Comparison of ENCODE assay signal across 8 cellular contexts in the genomic region with DNA sequence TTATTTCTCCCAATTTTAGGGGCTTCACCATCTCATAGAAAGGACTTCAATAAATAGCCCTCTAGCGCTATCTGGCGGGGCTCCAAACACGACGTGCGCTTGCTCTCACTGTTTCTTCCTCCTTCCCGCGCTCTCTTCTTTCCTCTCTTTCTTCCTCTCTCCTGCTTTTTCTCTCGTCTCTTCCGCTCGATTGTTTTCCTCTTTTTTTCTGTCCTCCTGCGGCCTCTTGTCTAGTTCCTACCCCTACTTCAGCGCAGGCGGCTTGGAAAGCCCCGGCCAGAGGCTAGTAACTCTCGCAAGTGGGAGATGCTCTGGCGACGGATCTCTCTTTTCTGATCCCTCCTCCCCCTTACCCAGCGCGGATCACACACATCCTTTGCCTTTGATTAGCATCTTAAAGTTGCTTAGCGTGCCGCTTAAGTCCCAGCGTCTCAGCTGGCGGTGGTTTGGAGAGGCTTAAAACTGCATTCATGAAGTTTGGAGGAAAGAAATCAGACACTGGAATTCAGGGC. TPM values are rescaled to one million over a fixed set of nuclear protein-coding genes. Genes with fewer than 3 reads are reported as not detected.
DNase-seq lines count a peak whose midpoint lies in the region; ATAC-seq and TF ChIP-seq lines count a peak whose summit lies in the region.

No MANE protein-coding gene starts in this region.

- H3K4me1 Mint-ChIP-seq in activated naive CD8-positive, alpha-beta T cell treated with anti-CD3 and anti-CD28 coated beads, Interleukin-2, amount 10 ng/mL, durations not matched to agents 7 days and 5 days: peaks cover 10% of the 10 kb centered on the region
- H3K4me1 Mint-ChIP-seq in activated naive CD8-positive, alpha-beta T cell treated with anti-CD3 and anti-CD28 coated beads, Interleukin-2, amount 50 U/mL, for 24 hours: peaks cover 17% of the 10 kb centered on the region
- H3K4me1 Mint-ChIP-seq in CD8-positive, alpha-beta T cell (ENCODE audit: low read depth): peaks cover 28% of the 10 kb centered on the region

- H3K36me3 Mint-ChIP-seq in activated naive CD8-positive, alpha-beta T cell treated with anti-CD3 and anti-CD28 coated beads, Interleukin-2, amount 10 ng/mL, durations not matched to agents 7 days and 5 days: no peaks in the 10 kb centered on the region
- H3K36me3 Mint-ChIP-seq in activated naive CD8-positive, alpha-beta T cell treated with anti-CD3 and anti-CD28 coated beads, Interleukin-2, amount 50 U/mL, for 24 hours (ENCODE audit: low read depth): peaks cover 8% of the 10 kb centered on the region
- H3K36me3 Mint-ChIP-seq in CD8-positive, alpha-beta T cell: no peaks in the 10 kb centered on the region

- POLR2A ChIA-PET in activated naive CD8-positive, alpha-beta T cell treated with anti-CD3 and anti-CD28 coated beads, Interleukin-2, amount 10 ng/mL, durations not matched to agents 7 days and 5 days (lab: Charles Lee): no interaction called here
- POLR2A ChIA-PET in CD8-positive, alpha-beta T cell (lab: Charles Lee): no interaction called here

- CTCF ChIA-PET in CD8-positive, alpha-beta T cell (lab: Charles Lee): no interaction called here

- no peaks in the 10 kb centered on the region for H3K9me3 ChIP-seq in CD8-positive, alpha-beta T cell (ENCODE audit: low read length)

- TF ChIP-seq CTCF in CD8-positive, alpha-beta T cell (IDR thresholded peaks at IDR 0.05): no peak

- H3K4me3 Mint-ChIP-seq in activated naive CD8-positive, alpha-beta T cell treated with anti-CD3 and anti-CD28 coated beads, Interleukin-2, amount 10 ng/mL, durations not matched to agents 7 days and 5 days: no peak overlapping the region
- H3K4me3 Mint-ChIP-seq in activated naive CD8-positive, alpha-beta T cell treated with anti-CD3 and anti-CD28 coated beads, Interleukin-2, amount 50 U/mL, for 24 hours: no peak overlapping the region
- no peak overlapping the region for H3K4me3 Mint-ChIP-seq in CD8-positive, alpha-beta T cell

- H3K27me3 Mint-ChIP-seq in activated naive CD8-positive, alpha-beta T cell treated with anti-CD3 and anti-CD28 coated beads, Interleukin-2, amount 10 ng/mL, durations not matched to agents 7 days and 5 days: peaks cover 94% of the 10 kb centered on the region
- peaks cover 93% of the 10 kb centered on the region for H3K27me3 Mint-ChIP-seq in activated naive CD8-positive, alpha-beta T cell treated with anti-CD3 and anti-CD28 coated beads, Interleukin-2, amount 50 U/mL, for 24 hours
- H3K27me3 Mint-ChIP-seq in CD8-positive, alpha-beta T cell (ENCODE audit: low read depth): peaks cover 88% of the 10 kb centered on the region

- peaks cover 3% of the 10 kb centered on the region for H3K4me1 ChIP-seq in urinary bladder (ENCODE audit: insufficient read depth)
- peaks cover 8% of the 10 kb centered on the region for H3K4me1 ChIP-seq in CD8-positive, alpha-beta T cell (ENCODE audit: insufficient read depth, low read length)

- H3K27me3 ChIP-seq in CD8-positive, alpha-beta T cell (ENCODE audit: insufficient read depth, low read length): peaks cover 29% of the 10 kb centered on the region

- peaks cover 2% of the 10 kb centered on the region for H3K9me3 Mint-ChIP-seq in activated naive CD8-positive, alpha-beta T cell treated with anti-CD3 and anti-CD28 coated beads, Interleukin-2, amount 10 ng/mL, durations not matched to agents 7 days and 5 days
- H3K9me3 Mint-ChIP-seq in activated naive CD8-positive, alpha-beta T cell treated with anti-CD3 and anti-CD28 coated beads, Interleukin-2, amount 50 U/mL, for 24 hours: peaks cover 24% of the 10 kb centered on the region
- H3K9me3 Mint-ChIP-seq in CD8-positive, alpha-beta T cell: peaks cover 5% of the 10 kb centered on the region

- 6% methylated on average over 23 of the region's 23 CpGs for WGBS in urinary bladder

- no peak overlapping the region for H3K27ac Mint-ChIP-seq in activated naive CD8-positive, alpha-beta T cell treated with anti-CD3 and anti-CD28 coated beads, Interleukin-2, amount 10 ng/mL, durations not matched to agents 7 days and 5 days
- no peak overlapping the region for H3K27ac Mint-ChIP-seq in activated naive CD8-positive, alpha-beta T cell treated with anti-CD3 and anti-CD28 coated beads, Interleukin-2, amount 50 U/mL, for 24 hours
- no peak overlapping the region for H3K27ac Mint-ChIP-seq in CD8-positive, alpha-beta T cell

- H3K4me3 ChIP-seq in urinary bladder (ENCODE audit: low read depth, low read length): peak overlapping the region; percentile 26
- no peak overlapping the region for H3K4me3 ChIP-seq in CD8-positive, alpha-beta T cell (ENCODE audit: low read depth, low read length)

- no peak for ATAC-seq in activated naive CD8-positive, alpha-beta T cell treated with anti-CD3 and anti-CD28 coated beads, Interleukin-2, amount 10 ng/mL, durations not matched to agents 7 days and 5 days (ENCODE audit: low read depth)
- ATAC-seq in activated naive CD8-positive, alpha-beta T cell treated with anti-CD3 and anti-CD28 coated beads, Interleukin-2, amount 50 U/mL, for 24 hours: no peak
- ATAC-seq in CD8-positive, alpha-beta T cell: no peak

- intact Hi-C loops in CD8-positive, alpha-beta T cell (cut with DNase I, micrococcal nuclease): no loop called here

- DNase-seq in activated naive CD8-positive, alpha-beta T cell treated with anti-CD3 and anti-CD28 coated beads, Interleukin-2, amount 10 ng/mL, durations not matched to agents 7 days and 5 days: peak; percentile 25
- no peak for DNase-seq in activated naive CD8-positive, alpha-beta T cell treated with anti-CD3 and anti-CD28 coated beads, Interleukin-2, amount 50 U/mL, for 24 hours
- DNase-seq in astrocyte of the hippocampus (ENCODE audit: low read depth, low spot score) (peak; percentile 80), kidney tubule cell (ENCODE audit: low spot score) (peak; percentile 25)
- no peak for DNase-seq in CD8-positive, alpha-beta T cell
- no peak for DNase-seq in stimulated activated CD4-positive, alpha-beta T cell treated with anti-CD3 and anti-CD28 coated beads, Interleukin-2, amount 100 ng/mL, for 48 hours
- no peak for DNase-seq in activated CD4-positive, alpha-beta T cell treated with anti-CD3 and anti-CD28 coated beads, Interleukin-2, amount 50 U/mL, for 48 hours

- H3K27ac ChIP-seq in urinary bladder (ENCODE audit: low read depth): peak overlapping the region; percentile 18
- H3K27ac ChIP-seq in CD8-positive, alpha-beta T cell (ENCODE audit: low read depth, low read length): no peak overlapping the region

- no peaks in the 10 kb centered on the region for H3K36me3 ChIP-seq in urinary bladder (ENCODE audit: insufficient read depth)
- H3K36me3 ChIP-seq in CD8-positive, alpha-beta T cell (ENCODE audit: insufficient read depth, low read length): no peaks in the 10 kb centered on the region

RNA-seq across cellular contexts. Expression of a gene that starts 6.2 kb away (rescaled TPM):
- total RNA-seq in activated naive CD8-positive, alpha-beta T cell treated with anti-CD3 and anti-CD28 coated beads, Interleukin-2, amount 10 ng/mL, durations not matched to agents 7 days and 5 days: not detected
- total RNA-seq in urinary bladder: 163 TPM
- polyA plus RNA-seq in urinary bladder: 79.8 TPM
- not detected for total RNA-seq in CD8-positive, alpha-beta T cell

Comparison
In these comparisons a context has a peak if more than half of its experiments do, and no peak if none do; other contexts are left out.
1. DNase-seq: peak in activated naive CD8-positive, alpha-beta T cell treated with anti-CD3 and anti-CD28 coated beads, Interleukin-2, amount 10 ng/mL, durations not matched to agents 7 days and 5 days (single experiment), astrocyte of the hippocampus (single experiment) and kidney tubule cell (single experiment); none in activated naive CD8-positive, alpha-beta T cell treated with anti-CD3 and anti-CD28 coated beads, Interleukin-2, amount 50 U/mL, for 24 hours (single experiment), CD8-positive, alpha-beta T cell (0 of 7), stimulated activated CD4-positive, alpha-beta T cell treated with anti-CD3 and anti-CD28 coated beads, Interleukin-2, amount 100 ng/mL, for 48 hours (0 of 2) and activated CD4-positive, alpha-beta T cell treated with anti-CD3 and anti-CD28 coated beads, Interleukin-2, amount 50 U/mL, for 48 hours (0 of 2).
2. RNA of a gene that starts 6.2 kb away (total RNA-seq): 163 TPM in urinary bladder (single experiment); not detected in activated naive CD8-positive, alpha-beta T cell treated with anti-CD3 and anti-CD28 coated beads, Interleukin-2, amount 10 ng/mL, durations not matched to agents 7 days and 5 days and not detected in CD8-positive, alpha-beta T cell; every median in the first group is over 100 times any median in the second.